3 cellular contexts compared by ENCODE assay signal in the genomic region with DNA sequence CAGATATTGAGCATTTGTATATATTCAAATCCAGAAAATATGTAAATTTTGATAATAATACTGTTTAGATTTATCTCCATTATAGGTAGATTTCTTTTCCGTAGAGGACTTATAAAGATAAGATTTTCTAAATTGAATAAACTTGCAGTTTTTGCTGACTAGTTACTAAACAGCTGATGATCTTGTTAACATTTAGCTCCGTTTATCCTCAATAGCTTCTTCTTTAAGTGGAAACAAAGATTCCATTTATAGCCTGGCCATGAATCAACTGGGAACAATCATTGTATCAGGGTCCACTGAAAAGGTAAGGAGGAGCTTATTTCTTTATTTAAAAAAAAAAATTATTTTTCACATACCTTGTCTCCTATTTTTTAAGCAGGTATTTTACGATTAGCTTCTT.
TF ChIP-seq lines count a peak whose summit lies in the region.

No MANE protein-coding gene starts in this region.

TF ChIP-seq in A549, 52 proteins besides CTCF, POLR2A, EP300 and RAD21:
- TF ChIP-seq HDAC2 (IDR thresholded peaks at IDR 0.05) (no peak), MAFK (IDR thresholded peaks at IDR 0.05; ENCODE audit: partially characterized antibody) (peak; percentile 33)

TF ChIP-seq in IMR-90, 13 proteins besides CTCF, POLR2A, EP300 and RAD21:
- TF ChIP-seq RCOR1 (IDR thresholded peaks at IDR 0.05; ENCODE audit: insufficient replicate concordance, low read length), result no peak
- no peak for TF ChIP-seq MXI1 (IDR thresholded peaks at IDR 0.05; ENCODE audit: borderline replicate concordance, low read depth, low read length)
- TF ChIP-seq MAFK (IDR thresholded peaks at IDR 0.05; ENCODE audit: low read depth, low read length), result peak; percentile 33; the same call in 1 of the 2 replicates
- no peak for TF ChIP-seq RFX5 (IDR thresholded peaks at IDR 0.05; ENCODE audit: low read depth, low read length)
- TF ChIP-seq BHLHE40 (IDR thresholded peaks at IDR 0.05; ENCODE audit: low read depth, low read length), result no peak
- TF ChIP-seq, protein P1, sequence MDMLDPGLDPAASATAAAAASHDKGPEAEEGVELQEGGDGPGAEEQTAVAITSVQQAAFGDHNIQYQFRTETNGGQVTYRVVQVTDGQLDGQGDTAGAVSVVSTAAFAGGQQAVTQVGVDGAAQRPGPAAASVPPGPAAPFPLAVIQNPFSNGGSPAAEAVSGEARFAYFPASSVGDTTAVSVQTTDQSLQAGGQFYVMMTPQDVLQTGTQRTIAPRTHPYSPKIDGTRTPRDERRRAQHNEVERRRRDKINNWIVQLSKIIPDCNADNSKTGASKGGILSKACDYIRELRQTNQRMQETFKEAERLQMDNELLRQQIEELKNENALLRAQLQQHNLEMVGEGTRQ (IDR thresholded peaks at IDR 0.05; ENCODE audit: low read depth, low read length), result no peak

TF ChIP-seq in K562, 482 proteins besides CTCF, POLR2A, EP300 and RAD21:
- 0 out of 2 replicates have a peak, but pooled peaks have one; percentile 13 for TF ChIP-seq MAFG (tag; conservative IDR thresholded peaks at IDR 0.05)
- TF ChIP-seq ZNF354B (CRISPR knock-in tag; IDR thresholded peaks at IDR 0.05), result no peak
- TF ChIP-seq PHTF2 (CRISPR knock-in tag; IDR thresholded peaks at IDR 0.05), result no peak
- TF ChIP-seq C11orf30 (IDR thresholded peaks at IDR 0.05; ENCODE audit: low read depth), result peak; percentile 47; the same call in 1 of the 2 replicates
- TF ChIP-seq, protein P2, sequence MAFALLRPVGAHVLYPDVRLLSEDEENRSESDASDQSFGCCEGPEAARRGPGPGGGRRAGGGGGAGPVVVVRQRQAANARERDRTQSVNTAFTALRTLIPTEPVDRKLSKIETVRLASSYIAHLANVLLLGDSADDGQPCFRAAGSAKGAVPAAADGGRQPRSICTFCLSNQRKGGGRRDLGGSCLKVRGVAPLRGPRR (CRISPR knock-in tag; IDR thresholded peaks at IDR 0.05), result no peak
- TF ChIP-seq ZNF316 (IDR thresholded peaks at IDR 0.05), result peak; percentile 70
